14 cellular contexts compared by ENCODE assay signal in genomic region chr14:54778618-54779017, GRCh38.
DNase-seq lines count a peak whose midpoint lies in the region; ATAC-seq and TF ChIP-seq lines count a peak whose summit lies in the region.
"Had no signal": no experiment of that assay in that cellular context is flagged by ENCODE, and none has a peak within 500 bp of the region (broad histone marks: within the 10 kb centered on the region; RNA-seq: fewer than 3 reads in every experiment).

No MANE protein-coding gene starts in this region.

- no peak overlapping the region for H3K27ac ChIP-seq in BLaER1 treated with 17β-estradiol and CSF1 and Interleukin-3, amounts not matched to agents 10 nM and 100 nM
- H3K27ac ChIP-seq in Karpas-422 (ENCODE audit: low read length), result peak overlapping the region; percentile 97
- H3K27ac ChIP-seq in heart right ventricle, result peak overlapping the region; percentile 24 to 96 (median 88)
- H3K27ac ChIP-seq: SK-N-MC had no signal

- DNase-seq in Karpas-422, result no peak
- DNase-seq in heart right ventricle, result peak in 1 of 2 donors; percentile 59
- DNase-seq in mesenteric fat pad (ENCODE audit: low spot score), result peak; percentile 72
- no peak for DNase-seq in cerebellar cortex (ENCODE audit: low spot score)
- DNase-seq in kidney tubule cell (ENCODE audit: low spot score), result no peak
- DNase-seq in HK-2 (ENCODE audit: unreplicated experiment), result no peak
- DNase-seq: BE2C, DMS 273 treated with DMSO at 0.1 percent for 48 hours, EL, NCI-H146, NCI-H2227 treated with DMSO at 0.1 percent for 48 hours, NCI-H526 had no signal

- no peaks in the 10 kb centered on the region for H3K9me3 ChIP-seq in BLaER1 treated with 17β-estradiol and CSF1 and Interleukin-3, amounts not matched to agents 10 nM and 100 nM (replicated peaks in 1 of 11)
- H3K9me3 ChIP-seq in Karpas-422 (ENCODE audit: low read length) (no peaks in the 10 kb centered on the region), heart right ventricle (no peaks in the 10 kb centered on the region)
- H3K9me3 ChIP-seq: BE2C had no signal

- peaks cover 81 to 98% (median 86%) of the 10 kb centered on the region in 10 experiments for H3K4me1 ChIP-seq in BLaER1 treated with 17β-estradiol and CSF1 and Interleukin-3, amounts not matched to agents 10 nM and 100 nM
- H3K4me1 ChIP-seq in Karpas-422 (ENCODE audit: low read length) (peaks cover 100% of the 10 kb centered on the region), heart right ventricle (peaks cover 7 to 64% (median 50%) of the 10 kb centered on the region in 9 donors)

- no peak overlapping the region for H3K4me3 ChIP-seq in BLaER1 treated with 17β-estradiol and CSF1 and Interleukin-3, amounts not matched to agents 10 nM and 100 nM
- H3K4me3 ChIP-seq in Karpas-422 (ENCODE audit: low read length), result peak overlapping the region; percentile 3; the same call in 1 of the 2 replicates
- no peak overlapping the region for H3K4me3 ChIP-seq in heart right ventricle
- H3K4me3 ChIP-seq: SK-N-MC had no signal

- H3K4me2 ChIP-seq in BLaER1 treated with 17β-estradiol and CSF1 and Interleukin-3, amounts not matched to agents 10 nM and 100 nM, result peak overlapping the region; percentile 55 to 91 (median 87)
- peak overlapping the region; percentile 75 for H3K4me2 ChIP-seq in Karpas-422 (ENCODE audit: low read depth, low read length, poor library complexity, severe bottlenecking)

- peaks cover 27% of the 10 kb centered on the region for H3K79me2 ChIP-seq in Karpas-422 (ENCODE audit: low read length)

- peaks cover 0 to 47% (median 19%) of the 10 kb centered on the region in 11 experiments; a peak in 13 of 22 replicates for H3K36me3 ChIP-seq in BLaER1 treated with 17β-estradiol and CSF1 and Interleukin-3, amounts not matched to agents 10 nM and 100 nM
- H3K36me3 ChIP-seq in Karpas-422 (ENCODE audit: insufficient read depth, low read length) (peaks cover 56% of the 10 kb centered on the region), heart right ventricle (peaks cover 0 to 89% (median 21%) of the 10 kb centered on the region in 9 donors)
- H3K36me3 ChIP-seq: BE2C had no signal

- intact Hi-C loops in heart right ventricle (cut with DNase I), result loop anchor here in 1 of 10 donors (10.0 kb wide), 1 partner anchor 84 kb away; no protein-coding TSS in a partner anchor

- no peaks in the 10 kb centered on the region for H3K9me2 ChIP-seq in Karpas-422 (replicated peaks; ENCODE audit: insufficient read depth, low read length)

- peaks cover 0 to 34% (median 4%) of the 10 kb centered on the region in 11 experiments; a peak in 11 of 22 replicates for H4K20me1 ChIP-seq in BLaER1 treated with 17β-estradiol and CSF1 and Interleukin-3, amounts not matched to agents 10 nM and 100 nM
- no peaks in the 10 kb centered on the region for H4K20me1 ChIP-seq in Karpas-422 (ENCODE audit: insufficient read depth, low read depth, low read length)

- peak in 5 of 8 donors; percentile 35 to 59 (median 51) for ATAC-seq in heart right ventricle

- no peak for TF ChIP-seq CTCF in heart right ventricle (IDR thresholded peaks at IDR 0.05)

- no peak overlapping the region for H2AFZ ChIP-seq in Karpas-422 (ENCODE audit: low read length)

- 0 out of 22 replicates have a peak overlapping the region, but pooled peaks of 1 of the 11 experiments have one; percentile 15 for H3K9ac ChIP-seq in BLaER1 treated with 17β-estradiol and CSF1 and Interleukin-3, amounts not matched to agents 10 nM and 100 nM
- peak overlapping the region; percentile 75 for H3K9ac ChIP-seq in Karpas-422 (ENCODE audit: low read length)

- no peaks in the 10 kb centered on the region for H3K27me3 ChIP-seq in BLaER1 treated with 17β-estradiol and CSF1 and Interleukin-3, amounts not matched to agents 10 nM and 100 nM
- H3K27me3 ChIP-seq in Karpas-422 (ENCODE audit: low read length) (no peaks in the 10 kb centered on the region), heart right ventricle (no peaks in the 10 kb centered on the region)
- H3K27me3 ChIP-seq: BE2C had no signal

- WGBS in heart right ventricle, 2 donors, result 30 to 60% methylated on average over 3 of the region's 3 CpGs

Comparison
In these comparisons a context has a peak if more than half of its experiments do, and no peak if none do; other contexts are left out.
1. H3K27ac ChIP-seq: peak in Karpas-422 (single experiment) and heart right ventricle (10 of 10); none in BLaER1 treated with 17β-estradiol and CSF1 and Interleukin-3, amounts not matched to agents 10 nM and 100 nM (0 of 11).